ENCODE assay signal across 8 cellular contexts in the genomic region with DNA sequence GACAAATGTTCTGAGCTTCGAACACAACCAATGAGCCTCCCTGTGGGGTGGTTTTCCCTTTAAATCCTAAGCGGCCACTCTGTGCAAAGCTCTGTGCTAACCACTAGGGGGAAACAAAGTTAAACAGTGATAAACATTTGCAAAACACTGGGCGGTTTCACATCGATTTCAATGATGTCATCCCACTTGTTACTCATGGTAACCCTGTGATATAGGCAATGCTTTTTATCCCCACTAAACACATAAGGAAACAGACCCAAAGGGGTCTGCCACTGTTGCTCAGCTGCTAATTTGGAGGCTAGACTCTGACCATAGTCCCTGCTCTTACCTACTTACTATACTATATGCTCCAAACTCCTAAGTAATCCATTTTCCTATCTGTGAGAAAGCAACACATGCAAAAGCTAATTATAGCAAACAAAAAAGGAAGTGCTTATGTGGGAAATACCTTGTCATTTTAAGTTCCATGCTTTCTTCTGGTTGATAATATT. TPM values are rescaled to one million over a fixed set of nuclear protein-coding genes. Genes with fewer than 3 reads are reported as not detected.
DNase-seq lines count a peak whose midpoint lies in the region; ATAC-seq and TF ChIP-seq lines count a peak whose summit lies in the region.

No MANE protein-coding gene starts in this region.

- H3K27ac Mint-ChIP-seq in naive thymus-derived CD4-positive, alpha-beta T cell = peak overlapping the region in 1 of 9 donors; percentile 87

- H3K4me1 ChIP-seq in esophagus squamous epithelium (peaks cover 0 to 24% (median 8%) of the 10 kb centered on the region in 3 donors), upper lobe of left lung (peaks cover 0 to 8% (median 3%) of the 10 kb centered on the region in 4 donors)
- H3K4me1 ChIP-seq in naive thymus-derived CD4-positive, alpha-beta T cell (ENCODE audit: control insufficient read depth in 2 of 2, insufficient read depth in 2 of 2, low read length in 2 of 2) = peaks cover 0 to 4% of the 10 kb centered on the region in 2 donors

- H3K27me3 Mint-ChIP-seq in naive thymus-derived CD4-positive, alpha-beta T cell = peaks cover 5 to 30% (median 16%) of the 10 kb centered on the region in 5 donors

- WGBS in esophagus squamous epithelium, 2 donors = 6 to 7% methylated on average over 4 of the region's 4 CpGs
- WGBS in upper lobe of left lung, 2 donors = 2 to 7% methylated on average over 4 of the region's 4 CpGs

- peaks cover 0 to 4% (median 0%) of the 10 kb centered on the region in 11 donors for H3K9me3 Mint-ChIP-seq in naive thymus-derived CD4-positive, alpha-beta T cell

- peaks cover 0 to 9% (median 0%) of the 10 kb centered on the region in 4 donors for H3K27me3 ChIP-seq in esophagus squamous epithelium
- no peaks in the 10 kb centered on the region for H3K27me3 ChIP-seq in naive thymus-derived CD4-positive, alpha-beta T cell (ENCODE audit: control insufficient read depth in 2 of 2, insufficient read depth in 2 of 2, low read length in 2 of 2)
- no peaks in the 10 kb centered on the region for H3K27me3 ChIP-seq in upper lobe of left lung

- CTCF ChIA-PET in naive thymus-derived CD4-positive, alpha-beta T cell (lab: Charles Lee) = interaction anchor here (0.6 to 1.1 kb wide), 2 partner anchors 29 to 659 kb away, joined by 3 to 5 read pairs; no protein-coding TSS in a partner anchor

- peaks cover 0 to 35% (median 0%) of the 10 kb centered on the region in 3 donors for H3K36me3 ChIP-seq in esophagus squamous epithelium
- H3K36me3 ChIP-seq in naive thymus-derived CD4-positive, alpha-beta T cell (ENCODE audit: control insufficient read depth in 2 of 3, insufficient read depth in 3 of 3, low read length in 3 of 3) = no peaks in the 10 kb centered on the region
- no peaks in the 10 kb centered on the region for H3K36me3 ChIP-seq in upper lobe of left lung

- no peak overlapping the region for H3K4me3 ChIP-seq in esophagus squamous epithelium
- no peak overlapping the region for H3K4me3 ChIP-seq in naive thymus-derived CD4-positive, alpha-beta T cell (ENCODE audit: low read length)
- H3K4me3 ChIP-seq in upper lobe of left lung = no peak overlapping the region

- no peak for TF ChIP-seq EP300 in upper lobe of left lung (IDR thresholded peaks at IDR 0.05)

- intact Hi-C loops in esophagus squamous epithelium (cut with DNase I) = loop anchor here (10.0 kb wide), 1 partner anchor 84 kb away; no protein-coding TSS in a partner anchor
- intact Hi-C loops in naive thymus-derived CD4-positive, alpha-beta T cell (cut with micrococcal nuclease) = loop anchor here (1.0 to 10.0 kb wide), 8 partner anchors 25 to 1184 kb away; partner anchors contain the start of genes ABITRAM (in 1 of the 2) and ELP1 (in 1 of the 2)

- no peaks in the 10 kb centered on the region for H3K9me3 ChIP-seq in esophagus squamous epithelium
- H3K9me3 ChIP-seq in naive thymus-derived CD4-positive, alpha-beta T cell (ENCODE audit: control insufficient read depth in 2 of 3, low read length in 3 of 3) = no peaks in the 10 kb centered on the region
- H3K9me3 ChIP-seq in upper lobe of left lung = no peaks in the 10 kb centered on the region

- DNase-seq in DMS 273 (lab: John Stamatoyannopoulos, UW; ENCODE audit: unreplicated experiment) = peak; percentile 82
- DNase-seq in NCI-H510A treated with DMSO at 0.1 percent for 48 hours (lab: John Stamatoyannopoulos, UW) = peak; percentile 76
- DNase-seq in activated CD4-positive, alpha-beta T cell treated with anti-CD3 and anti-CD28 coated beads, Interleukin-2, amount 50 U/mL, for 4 hours = peak; percentile 3 to 8
- DNase-seq in esophagus squamous epithelium (lab: John Stamatoyannopoulos, UW) = no peak
- DNase-seq in naive thymus-derived CD4-positive, alpha-beta T cell = peak in 8 of 9 donors; percentile 8 to 60 (median 42)
- DNase-seq in upper lobe of left lung = no peak

- TF ChIP-seq POLR2A in esophagus squamous epithelium (IDR thresholded peaks at IDR 0.05) = no peak
- no peak for TF ChIP-seq POLR2A in upper lobe of left lung (IDR thresholded peaks at IDR 0.05)

- peak overlapping the region in 6 of 10 donors; percentile 5 to 56 (median 22) for H3K4me3 Mint-ChIP-seq in naive thymus-derived CD4-positive, alpha-beta T cell

- H3K4me1 Mint-ChIP-seq in naive thymus-derived CD4-positive, alpha-beta T cell = peaks cover 7 to 21% (median 15%) of the 10 kb centered on the region in 7 donors

- H3K27ac ChIP-seq in esophagus squamous epithelium (peak overlapping the region in 1 of 4 donors; percentile 55), upper lobe of left lung (no peak overlapping the region)
- H3K27ac ChIP-seq in naive thymus-derived CD4-positive, alpha-beta T cell (ENCODE audit: low read depth, low read length) = no peak overlapping the region

- TF ChIP-seq CTCF in esophagus squamous epithelium (IDR thresholded peaks at IDR 0.05) = peak; percentile 42 to 90 (median 82)
- peak; percentile 55 to 85 (median 72) for TF ChIP-seq CTCF in upper lobe of left lung (IDR thresholded peaks at IDR 0.05)

- ATAC-seq in GM19467 (IDR thresholded peaks at IDR 0.05; ENCODE audit: unreplicated experiment) (peak; percentile 91), HG03520 (IDR thresholded peaks at IDR 0.05; ENCODE audit: unreplicated experiment) (peak; percentile 96), upper lobe of left lung (ENCODE audit: low FRiP score in 2 of 2) (peak; percentile 77 to 91)
- ATAC-seq in naive thymus-derived CD4-positive, alpha-beta T cell = peak; percentile 79

- POLR2A ChIA-PET in naive thymus-derived CD4-positive, alpha-beta T cell (lab: Charles Lee) = no interaction called here

- no peaks in the 10 kb centered on the region for H3K36me3 Mint-ChIP-seq in naive thymus-derived CD4-positive, alpha-beta T cell

RNA-seq across cellular contexts. Expression of gene PTPN3, which starts 57.3 kb away (rescaled TPM):
- 10 to 100 TPM; 11.8 to 21.6 (median 14.1) TPM for total RNA-seq in esophagus squamous epithelium
- total RNA-seq in naive thymus-derived CD4-positive, alpha-beta T cell = under 1 TPM in 1 of 5 experiments, not detected in 4; 0.89 TPM
- not detected for polyA plus RNA-seq in naive thymus-derived CD4-positive, alpha-beta T cell
- total RNA-seq in upper lobe of left lung = 10 to 100 TPM; 10.2 to 26.2 (median 15.2) TPM

Comparison
In these comparisons a context has a peak if more than half of its experiments do, and no peak if none do; other contexts are left out.
1. DNase-seq: peak in DMS 273 (single experiment), NCI-H510A treated with DMSO at 0.1 percent for 48 hours (single experiment), activated CD4-positive, alpha-beta T cell treated with anti-CD3 and anti-CD28 coated beads, Interleukin-2, amount 50 U/mL, for 4 hours (2 of 2) and naive thymus-derived CD4-positive, alpha-beta T cell (8 of 9); none in esophagus squamous epithelium (single experiment) and upper lobe of left lung (0 of 2).
2. RNA of gene PTPN3, which starts 57.3 kb away (total RNA-seq): 10.2 to 26.2 TPM in upper lobe of left lung and 11.8 to 21.6 TPM in esophagus squamous epithelium; 0.89 TPM in naive thymus-derived CD4-positive, alpha-beta T cell; every median in the first group is over 4 times any median in the second.
3. Peak in every context shown above with its lines, with median percentiles within 50 percentile points of each other: ATAC-seq.